In genomic region chr22:24091551-24092420, GRCh38 we compare ENCODE assay signal across 1 cellular context.
TF ChIP-seq lines count a peak whose summit lies in the region.

No MANE protein-coding gene starts in this region.

TF ChIP-seq in K562, 482 proteins besides CTCF, POLR2A, EP300 and RAD21 (continued from another document and continues in another):
- TF ChIP-seq TRIM24 (IDR thresholded peaks at IDR 0.05) (peak; percentile 35 to 85; a peak in 3 of 4 replicates), MAFK (IDR thresholded peaks at IDR 0.05; ENCODE audit: low read length) (no peak), ZKSCAN1 (IDR thresholded peaks at IDR 0.05; ENCODE audit: low read depth, low read length) (no peak), ELK1 (CRISPR knock-in tag; IDR thresholded peaks at IDR 0.05) (no peak), TAF1 (IDR thresholded peaks at IDR 0.05; ENCODE audit: control insufficient read depth, extremely low read depth, insufficient read depth, low read length, severe bottlenecking) (no peak), MEIS2 (IDR thresholded peaks at IDR 0.05; ENCODE audit: partially characterized antibody) (peak; percentile 81), ERF (CRISPR knock-in tag; IDR thresholded peaks at IDR 0.05) (no peak), ELF2 (CRISPR knock-in tag; IDR thresholded peaks at IDR 0.05) (no peak), ZNF644 (tag; IDR thresholded peaks at IDR 0.05; ENCODE audit: low read depth) (no peak), ZNF561 (CRISPR knock-in tag; conservative IDR thresholded peaks at IDR 0.05) (no peak), HDGF (IDR thresholded peaks at IDR 0.05) (no peak), ARID1B (IDR thresholded peaks at IDR 0.05) (peak; percentile 94), RBBP5 (IDR thresholded peaks at IDR 0.05; ENCODE audit: borderline replicate concordance, insufficient read depth, low read length, poor library complexity, severe bottlenecking) (no peak), SREBF1 (IDR thresholded peaks at IDR 0.05; ENCODE audit: borderline replicate concordance, low read depth, low read length) (no peak), USF1 (CRISPR knock-in tag; IDR thresholded peaks at IDR 0.05) (no peak; the same call in 1 of the 2 replicates), NBN (IDR thresholded peaks at IDR 0.05; ENCODE audit: low read depth) (no peak), ZNF41 (CRISPR knock-in tag; conservative IDR thresholded peaks at IDR 0.05) (no peak), NR1H2 (CRISPR knock-in tag; IDR thresholded peaks at IDR 0.05) (no peak), TCF3 (CRISPR knock-in tag; IDR thresholded peaks at IDR 0.05) (peak; percentile 97), ELK3 (CRISPR knock-in tag; IDR thresholded peaks at IDR 0.05) (no peak), CEBPB (tag; IDR thresholded peaks at IDR 0.05) (peak; percentile 23; the same call in 1 of the 2 replicates), CREB3 (tag; conservative IDR thresholded peaks at IDR 0.05; ENCODE audit: low read depth) (peak; percentile 45; the same call in 1 of the 2 replicates), CBX3 (IDR thresholded peaks at IDR 0.05; ENCODE audit: borderline replicate concordance in 1 of 2, low read length in 2 of 2) (no peak), GABPA (tag; conservative IDR thresholded peaks at IDR 0.05; ENCODE audit: low read depth) (no peak), TOE1 (IDR thresholded peaks at IDR 0.05; ENCODE audit: borderline replicate concordance) (no peak), TOE1 (CRISPR knock-in tag; IDR thresholded peaks at IDR 0.05; ENCODE audit: borderline replicate concordance, low read depth) (no peak), ZNF124 (CRISPR knock-in tag; IDR thresholded peaks at IDR 0.05) (no peak), ETV1 (tag; conservative IDR thresholded peaks at IDR 0.05; ENCODE audit: low read depth) (peak; percentile 20), FOXA3 (CRISPR knock-in tag; conservative IDR thresholded peaks at IDR 0.05 in 1 of 2, IDR thresholded peaks at IDR 0.05 in 1 of 2) (no peak), PREB (CRISPR knock-in tag; IDR thresholded peaks at IDR 0.05) (no peak), ADNP (tag; IDR thresholded peaks at IDR 0.05) (no peak), POLR3G (IDR thresholded peaks at IDR 0.05; ENCODE audit: extremely low read depth, insufficient read length, insufficient replicate concordance) (no peak), ZNF77 (CRISPR knock-in tag; IDR thresholded peaks at IDR 0.05) (no peak), HMGN3 (IDR thresholded peaks at IDR 0.05; ENCODE audit: borderline replicate concordance, extremely low read depth, insufficient read length, low read depth, low read length) (no peak), GTF2A2 (tag; IDR thresholded peaks at IDR 0.05) (no peak), ZZZ3 (IDR thresholded peaks at IDR 0.05) (no peak), KDM1A (IDR thresholded peaks at IDR 0.05) (peak; percentile 49 to 66), KDM2B (CRISPR knock-in tag; IDR thresholded peaks at IDR 0.05) (no peak), HDAC1 (IDR thresholded peaks at IDR 0.05) (0 out of 4 replicates have a peak, but pooled peaks of 1 of the 2 experiments have one; percentile 8), CXXC5 (CRISPR knock-in tag; IDR thresholded peaks at IDR 0.05) (peak; percentile 63), CAMTA2 (CRISPR knock-in tag; conservative IDR thresholded peaks at IDR 0.05) (no peak), ZBTB17 (CRISPR knock-in tag; IDR thresholded peaks at IDR 0.05) (no peak), NR3C1 (CRISPR knock-in tag; IDR thresholded peaks at IDR 0.05) (no peak)
- TF ChIP-seq, protein P1, sequence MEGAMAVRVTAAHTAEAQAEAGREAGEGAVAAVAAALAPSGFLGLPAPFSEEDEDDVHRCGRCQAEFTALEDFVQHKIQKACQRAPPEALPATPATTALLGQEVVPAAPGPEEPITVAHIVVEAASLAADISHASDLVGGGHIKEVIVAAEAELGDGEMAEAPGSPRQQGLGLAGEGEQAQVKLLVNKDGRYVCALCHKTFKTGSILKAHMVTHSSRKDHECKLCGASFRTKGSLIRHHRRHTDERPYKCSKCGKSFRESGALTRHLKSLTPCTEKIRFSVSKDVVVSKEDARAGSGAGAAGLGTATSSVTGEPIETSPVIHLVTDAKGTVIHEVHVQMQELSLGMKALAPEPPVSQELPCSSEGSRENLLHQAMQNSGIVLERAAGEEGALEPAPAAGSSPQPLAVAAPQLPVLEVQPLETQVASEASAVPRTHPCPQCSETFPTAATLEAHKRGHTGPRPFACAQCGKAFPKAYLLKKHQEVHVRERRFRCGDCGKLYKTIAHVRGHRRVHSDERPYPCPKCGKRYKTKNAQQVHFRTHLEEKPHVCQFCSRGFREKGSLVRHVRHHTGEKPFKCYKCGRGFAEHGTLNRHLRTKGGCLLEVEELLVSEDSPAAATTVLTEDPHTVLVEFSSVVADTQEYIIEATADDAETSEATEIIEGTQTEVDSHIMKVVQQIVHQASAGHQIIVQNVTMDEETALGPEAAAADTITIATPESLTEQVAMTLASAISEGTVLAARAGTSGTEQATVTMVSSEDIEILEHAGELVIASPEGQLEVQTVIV (CRISPR knock-in tag; IDR thresholded peaks at IDR 0.05; ENCODE audit: borderline replicate concordance) = no peak
- TF ChIP-seq, protein P2, sequence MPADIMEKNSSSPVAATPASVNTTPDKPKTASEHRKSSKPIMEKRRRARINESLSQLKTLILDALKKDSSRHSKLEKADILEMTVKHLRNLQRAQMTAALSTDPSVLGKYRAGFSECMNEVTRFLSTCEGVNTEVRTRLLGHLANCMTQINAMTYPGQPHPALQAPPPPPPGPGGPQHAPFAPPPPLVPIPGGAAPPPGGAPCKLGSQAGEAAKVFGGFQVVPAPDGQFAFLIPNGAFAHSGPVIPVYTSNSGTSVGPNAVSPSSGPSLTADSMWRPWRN (IDR thresholded peaks at IDR 0.05; ENCODE audit: low read depth) = peak; percentile 73; the same call in 1 of the 2 replicates
- TF ChIP-seq, protein P3, sequence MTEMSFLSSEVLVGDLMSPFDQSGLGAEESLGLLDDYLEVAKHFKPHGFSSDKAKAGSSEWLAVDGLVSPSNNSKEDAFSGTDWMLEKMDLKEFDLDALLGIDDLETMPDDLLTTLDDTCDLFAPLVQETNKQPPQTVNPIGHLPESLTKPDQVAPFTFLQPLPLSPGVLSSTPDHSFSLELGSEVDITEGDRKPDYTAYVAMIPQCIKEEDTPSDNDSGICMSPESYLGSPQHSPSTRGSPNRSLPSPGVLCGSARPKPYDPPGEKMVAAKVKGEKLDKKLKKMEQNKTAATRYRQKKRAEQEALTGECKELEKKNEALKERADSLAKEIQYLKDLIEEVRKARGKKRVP (CRISPR knock-in tag; IDR thresholded peaks at IDR 0.05) = no peak
- TF ChIP-seq, protein P4, sequence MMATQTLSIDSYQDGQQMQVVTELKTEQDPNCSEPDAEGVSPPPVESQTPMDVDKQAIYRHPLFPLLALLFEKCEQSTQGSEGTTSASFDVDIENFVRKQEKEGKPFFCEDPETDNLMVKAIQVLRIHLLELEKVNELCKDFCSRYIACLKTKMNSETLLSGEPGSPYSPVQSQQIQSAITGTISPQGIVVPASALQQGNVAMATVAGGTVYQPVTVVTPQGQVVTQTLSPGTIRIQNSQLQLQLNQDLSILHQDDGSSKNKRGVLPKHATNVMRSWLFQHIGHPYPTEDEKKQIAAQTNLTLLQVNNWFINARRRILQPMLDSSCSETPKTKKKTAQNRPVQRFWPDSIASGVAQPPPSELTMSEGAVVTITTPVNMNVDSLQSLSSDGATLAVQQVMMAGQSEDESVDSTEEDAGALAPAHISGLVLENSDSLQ (IDR thresholded peaks at IDR 0.05) = peak; percentile 39
- TF ChIP-seq, protein P5, sequence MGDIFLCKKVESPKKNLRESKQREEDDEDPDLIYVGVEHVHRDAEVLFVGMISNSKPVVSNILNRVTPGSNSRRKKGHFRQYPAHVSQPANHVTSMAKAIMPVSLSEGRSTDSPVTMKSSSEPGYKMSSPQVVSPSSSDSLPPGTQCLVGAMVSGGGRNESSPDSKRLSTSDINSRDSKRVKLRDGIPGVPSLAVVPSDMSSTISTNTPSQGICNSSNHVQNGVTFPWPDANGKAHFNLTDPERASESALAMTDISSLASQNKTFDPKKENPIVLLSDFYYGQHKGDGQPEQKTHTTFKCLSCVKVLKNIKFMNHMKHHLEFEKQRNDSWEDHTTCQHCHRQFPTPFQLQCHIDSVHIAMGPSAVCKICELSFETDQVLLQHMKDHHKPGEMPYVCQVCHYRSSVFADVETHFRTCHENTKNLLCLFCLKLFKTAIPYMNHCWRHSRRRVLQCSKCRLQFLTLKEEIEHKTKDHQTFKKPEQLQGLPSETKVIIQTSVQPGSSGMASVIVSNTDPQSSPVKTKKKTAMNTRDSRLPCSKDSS (IDR thresholded peaks at IDR 0.05; ENCODE audit: low read depth, partially characterized antibody) = no peak
- TF ChIP-seq, protein P6, sequence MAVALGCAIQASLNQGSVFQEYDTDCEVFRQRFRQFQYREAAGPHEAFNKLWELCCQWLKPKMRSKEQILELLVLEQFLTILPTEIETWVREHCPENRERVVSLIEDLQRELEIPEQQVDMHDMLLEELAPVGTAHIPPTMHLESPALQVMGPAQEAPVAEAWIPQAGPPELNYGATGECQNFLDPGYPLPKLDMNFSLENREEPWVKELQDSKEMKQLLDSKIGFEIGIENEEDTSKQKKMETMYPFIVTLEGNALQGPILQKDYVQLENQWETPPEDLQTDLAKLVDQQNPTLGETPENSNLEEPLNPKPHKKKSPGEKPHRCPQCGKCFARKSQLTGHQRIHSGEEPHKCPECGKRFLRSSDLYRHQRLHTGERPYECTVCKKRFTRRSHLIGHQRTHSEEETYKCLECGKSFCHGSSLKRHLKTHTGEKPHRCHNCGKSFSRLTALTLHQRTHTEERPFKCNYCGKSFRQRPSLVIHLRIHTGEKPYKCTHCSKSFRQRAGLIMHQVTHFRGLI (CRISPR knock-in tag; IDR thresholded peaks at IDR 0.05) = no peak
- TF ChIP-seq, protein P7, sequence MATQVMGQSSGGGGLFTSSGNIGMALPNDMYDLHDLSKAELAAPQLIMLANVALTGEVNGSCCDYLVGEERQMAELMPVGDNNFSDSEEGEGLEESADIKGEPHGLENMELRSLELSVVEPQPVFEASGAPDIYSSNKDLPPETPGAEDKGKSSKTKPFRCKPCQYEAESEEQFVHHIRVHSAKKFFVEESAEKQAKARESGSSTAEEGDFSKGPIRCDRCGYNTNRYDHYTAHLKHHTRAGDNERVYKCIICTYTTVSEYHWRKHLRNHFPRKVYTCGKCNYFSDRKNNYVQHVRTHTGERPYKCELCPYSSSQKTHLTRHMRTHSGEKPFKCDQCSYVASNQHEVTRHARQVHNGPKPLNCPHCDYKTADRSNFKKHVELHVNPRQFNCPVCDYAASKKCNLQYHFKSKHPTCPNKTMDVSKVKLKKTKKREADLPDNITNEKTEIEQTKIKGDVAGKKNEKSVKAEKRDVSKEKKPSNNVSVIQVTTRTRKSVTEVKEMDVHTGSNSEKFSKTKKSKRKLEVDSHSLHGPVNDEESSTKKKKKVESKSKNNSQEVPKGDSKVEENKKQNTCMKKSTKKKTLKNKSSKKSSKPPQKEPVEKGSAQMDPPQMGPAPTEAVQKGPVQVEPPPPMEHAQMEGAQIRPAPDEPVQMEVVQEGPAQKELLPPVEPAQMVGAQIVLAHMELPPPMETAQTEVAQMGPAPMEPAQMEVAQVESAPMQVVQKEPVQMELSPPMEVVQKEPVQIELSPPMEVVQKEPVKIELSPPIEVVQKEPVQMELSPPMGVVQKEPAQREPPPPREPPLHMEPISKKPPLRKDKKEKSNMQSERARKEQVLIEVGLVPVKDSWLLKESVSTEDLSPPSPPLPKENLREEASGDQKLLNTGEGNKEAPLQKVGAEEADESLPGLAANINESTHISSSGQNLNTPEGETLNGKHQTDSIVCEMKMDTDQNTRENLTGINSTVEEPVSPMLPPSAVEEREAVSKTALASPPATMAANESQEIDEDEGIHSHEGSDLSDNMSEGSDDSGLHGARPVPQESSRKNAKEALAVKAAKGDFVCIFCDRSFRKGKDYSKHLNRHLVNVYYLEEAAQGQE (CRISPR knock-in tag; IDR thresholded peaks at IDR 0.05; ENCODE audit: low read depth) = no peak
- TF ChIP-seq, protein P8, sequence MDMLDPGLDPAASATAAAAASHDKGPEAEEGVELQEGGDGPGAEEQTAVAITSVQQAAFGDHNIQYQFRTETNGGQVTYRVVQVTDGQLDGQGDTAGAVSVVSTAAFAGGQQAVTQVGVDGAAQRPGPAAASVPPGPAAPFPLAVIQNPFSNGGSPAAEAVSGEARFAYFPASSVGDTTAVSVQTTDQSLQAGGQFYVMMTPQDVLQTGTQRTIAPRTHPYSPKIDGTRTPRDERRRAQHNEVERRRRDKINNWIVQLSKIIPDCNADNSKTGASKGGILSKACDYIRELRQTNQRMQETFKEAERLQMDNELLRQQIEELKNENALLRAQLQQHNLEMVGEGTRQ (CRISPR knock-in tag; IDR thresholded peaks at IDR 0.05) = no peak
